9 cellular contexts compared by ENCODE assay signal in the genomic region with DNA sequence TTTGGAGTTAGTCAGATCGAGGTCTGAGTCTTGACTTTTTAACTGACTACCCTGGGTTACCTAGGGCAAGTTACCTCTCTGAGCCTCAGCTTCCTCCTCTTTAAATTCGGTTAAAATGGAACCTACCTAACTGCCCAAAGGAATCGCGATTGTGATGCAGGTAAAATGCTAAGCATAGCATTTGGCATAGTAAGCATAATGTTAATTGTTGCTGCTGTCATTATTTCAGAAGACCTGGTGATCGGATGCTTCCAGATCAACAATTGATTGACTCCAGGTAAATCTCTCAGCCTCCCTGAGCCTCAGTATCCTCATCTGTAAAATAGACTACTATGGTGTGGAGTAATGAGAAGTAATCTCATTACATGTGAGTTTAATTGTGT. TPM values are rescaled to one million over a fixed set of nuclear protein-coding genes. Genes with fewer than 3 reads are reported as not detected.
A peak's percentile ranks its signal among the peaks of the same experiment; 100 is the strongest.
DNase-seq lines count a peak whose midpoint lies in the region; ATAC-seq and TF ChIP-seq lines count a peak whose summit lies in the region.
"Had no signal": no experiment of that assay in that cellular context is flagged by ENCODE, and none has a peak within 500 bp of the region (broad histone marks: within the 10 kb centered on the region; RNA-seq: fewer than 3 reads in every experiment).

No MANE protein-coding gene starts in this region.

- ATAC-seq in naive B cell (ENCODE audit: low read depth in 2 of 2) (no peak), HG03432 (IDR thresholded peaks at IDR 0.05; ENCODE audit: unreplicated experiment) (no peak)

- POLR2A ChIA-PET in AG04450 (lab: Yijun Ruan, JAX), result interaction anchor here (0.5 kb wide), 1 partner anchor 1064 kb away, joined by 3 read pairs; no protein-coding TSS in a partner anchor

- CTCF ChIA-PET in AG04450 (lab: Charles Lee), result interaction anchor here (0.9 to 6.4 kb wide), 9 partner anchors 11 to 129 kb away, joined by 3 to 52 read pairs (median 5); a partner anchor contains a TSS

- no peak overlapping the region for H3K27ac ChIP-seq in AG04450 (ENCODE audit: low read depth, low read length)

- DNase-seq in AG04450 (ENCODE audit: low read depth, low spot score), result no peak
- DNase-seq in chondrocyte (ENCODE audit: low spot score), result no peak
- DNase-seq in naive B cell, result no peak
- no peak for DNase-seq in stimulated activated CD4-positive, alpha-beta T cell treated with anti-CD3 and anti-CD28 coated beads, Interleukin-15, amount 100 ng/mL, for 24 hours
- no peak for DNase-seq in islet precursor cell
- DNase-seq in stimulated activated CD4-positive, alpha-beta T cell treated with anti-CD3 and anti-CD28 coated beads, Interleukin-1b, Interleukin-23, amount 100 ng/mL, for 48 hours, result no peak
- DNase-seq: NCI-H1092 had no signal

- H3K4me3 ChIP-seq in AG04450 (ENCODE audit: low read depth, low read length), result peak overlapping the region; percentile 85

- H3K27me3 Mint-ChIP-seq in IgD-negative memory B cell (no peaks in the 10 kb centered on the region), chondrocyte (ENCODE audit: low read depth) (no peaks in the 10 kb centered on the region), naive B cell (no peaks in the 10 kb centered on the region)

- H3K9me3 Mint-ChIP-seq in IgD-negative memory B cell (peaks cover 0 to 2% (median 0%) of the 10 kb centered on the region in 3 donors), chondrocyte (ENCODE audit: low read depth) (no peaks in the 10 kb centered on the region), naive B cell (no peaks in the 10 kb centered on the region)

- H3K9me3 ChIP-seq in AG04450 (ENCODE audit: control insufficient read depth, insufficient read depth, low read length), result no peaks in the 10 kb centered on the region; the same call in 1 of the 2 replicates

- H3K27me3 ChIP-seq in AG04450 (ENCODE audit: control insufficient read depth, insufficient read depth, low read length), result no peaks in the 10 kb centered on the region

- H3K27ac Mint-ChIP-seq in IgD-negative memory B cell (peak overlapping the region; percentile 3 to 84 (median 53)), chondrocyte (ENCODE audit: unreplicated experiment) (no peak overlapping the region), naive B cell (peak overlapping the region in 3 of 6 donors; percentile 64 to 97 (median 66))

- TF ChIP-seq CTCF in AG04450 (IDR thresholded peaks at IDR 0.05; ENCODE audit: low read depth, low read length) (no peak), chondrocyte (IDR thresholded peaks at IDR 0.05) (no peak)

- peak overlapping the region; percentile 88 to 99 (median 98) for H3K4me3 Mint-ChIP-seq in IgD-negative memory B cell
- peak overlapping the region; percentile 95 for H3K4me3 Mint-ChIP-seq in chondrocyte (ENCODE audit: unreplicated experiment)
- peak overlapping the region; percentile 91 to 99 (median 97) for H3K4me3 Mint-ChIP-seq in naive B cell

- no peaks in the 10 kb centered on the region for H3K36me3 Mint-ChIP-seq in IgD-negative memory B cell
- H3K36me3 Mint-ChIP-seq in chondrocyte (ENCODE audit: low read depth), result no peaks in the 10 kb centered on the region
- H3K36me3 Mint-ChIP-seq in naive B cell, result no peaks in the 10 kb centered on the region

- H3K4me1 Mint-ChIP-seq in IgD-negative memory B cell (peaks cover 6 to 20% (median 15%) of the 10 kb centered on the region in 3 donors), chondrocyte (ENCODE audit: low read depth) (peaks cover 16% of the 10 kb centered on the region), naive B cell (peaks cover 37 to 43% (median 38%) of the 10 kb centered on the region in 3 donors)

RNA-seq across cellular contexts. Expression of a gene that starts 0.6 kb away (rescaled TPM):
- polyA plus RNA-seq in AG04450 (2011; rRNA removed) (14.6 and 17.5 TPM in 2 replicates), IgD-negative memory B cell (7.2 TPM), naive B cell (ENCODE audit: low read depth in 6 of 6) (10 to 100 TPM in 1 of 6 donors, 1 to 10 TPM in 5; 3.2 to 10.9 (median 4.6) TPM)
- 24.5 and 30.1 TPM in 2 replicates for polyA minus RNA-seq in AG04450 (2011; rRNA and poly(A)+ RNA removed)
- total RNA-seq in chondrocyte, result 5.2 to 5.6 TPM (median 5.3 TPM) in 3 replicates

RNA-seq across cellular contexts. Expression of a gene that starts 14.5 kb away (rescaled TPM):
- polyA plus RNA-seq in AG04450 (2011; rRNA removed) (76.6 and 82.8 TPM in 2 replicates), IgD-negative memory B cell (63.5 TPM), naive B cell (ENCODE audit: low read depth in 6 of 6) (100 to 1,000 TPM in 1 of 6 donors, 10 to 100 TPM in 5; 64.9 to 105 (median 79.9) TPM)
- 29.2 and 33.0 TPM in 2 replicates for polyA minus RNA-seq in AG04450 (2011; rRNA and poly(A)+ RNA removed)
- 37.5 to 61.6 TPM (median 43.2 TPM) in 3 replicates for total RNA-seq in chondrocyte

RNA-seq across cellular contexts. Expression of a gene that starts 21.3 kb away (rescaled TPM):
- polyA plus RNA-seq in AG04450 (2011; rRNA removed) (not detected in 2 replicates), IgD-negative memory B cell (0.14 TPM), naive B cell (ENCODE audit: low read depth in 6 of 6) (under 1 TPM in 3 of 6 donors, not detected in 3; 0.18 to 0.40 (median 0.34) TPM)
- not detected in 2 replicates for polyA minus RNA-seq in AG04450 (2011; rRNA and poly(A)+ RNA removed)
- not detected in 3 replicates for total RNA-seq in chondrocyte

RNA-seq across cellular contexts. Expression of a gene that starts 51.4 kb away (rescaled TPM):
- polyA plus RNA-seq in AG04450 (2011; rRNA removed), result 63.8 and 76.8 TPM in 2 replicates
- 97.8 and 121 TPM in 2 replicates for polyA minus RNA-seq in AG04450 (2011; rRNA and poly(A)+ RNA removed)
- polyA plus RNA-seq in IgD-negative memory B cell, result 208 TPM
- 8.8 to 24.9 TPM (median 9.9 TPM) in 3 replicates for total RNA-seq in chondrocyte
- polyA plus RNA-seq in naive B cell (ENCODE audit: low read depth in 6 of 6), result 100 to 1,000 TPM; 182 to 310 (median 219) TPM

RNA-seq across cellular contexts. Expression of a gene that starts 55.7 kb away (rescaled TPM):
- polyA plus RNA-seq in AG04450 (2011; rRNA removed) (0.11 and 0.45 TPM in 2 replicates), IgD-negative memory B cell (0.14 TPM), naive B cell (ENCODE audit: low read depth in 6 of 6) (under 1 TPM in 1 of 6 donors, not detected in 5; 0.12 TPM)
- not detected in 2 replicates for polyA minus RNA-seq in AG04450 (2011; rRNA and poly(A)+ RNA removed)
- total RNA-seq in chondrocyte, result 0.31 to 0.57 TPM in 2 of 3 replicates, not detected in the other
